1 cellular context compared by ENCODE assay signal in the genomic region with DNA sequence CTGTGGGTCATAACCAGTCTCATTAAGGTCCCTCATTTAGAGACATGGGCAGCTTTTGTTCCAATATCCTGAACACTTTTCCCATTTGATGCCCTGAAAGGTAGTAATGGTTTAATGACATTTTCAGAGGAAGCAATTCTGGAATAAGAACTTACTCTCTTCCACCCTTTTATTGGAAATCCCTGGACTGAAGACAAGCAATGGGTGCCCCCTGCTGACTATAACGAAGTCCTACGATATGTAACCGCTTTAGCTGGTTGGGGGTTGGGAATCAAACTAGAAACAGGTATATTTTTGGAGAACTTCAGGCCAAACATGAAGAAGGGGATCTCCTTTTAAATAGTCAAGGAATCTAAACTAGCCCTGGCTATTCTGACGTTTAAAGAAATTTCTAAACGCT.
TF ChIP-seq lines count a peak whose summit lies in the region.

No MANE protein-coding gene starts in this region.

TF ChIP-seq in HepG2, 621 proteins besides CTCF, POLR2A, EP300 and RAD21:
- TF ChIP-seq KDM1A (CRISPR knock-in tag; IDR thresholded peaks at IDR 0.05) (no peak), ZNF83 (CRISPR knock-in tag; IDR thresholded peaks at IDR 0.05; ENCODE audit: borderline replicate concordance) (no peak), KDM5A (IDR thresholded peaks at IDR 0.05; ENCODE audit: borderline replicate concordance, low read length) (no peak), ZNF703 (CRISPR knock-in tag; IDR thresholded peaks at IDR 0.05; ENCODE audit: borderline replicate concordance) (no peak), SMC3 (IDR thresholded peaks at IDR 0.05; ENCODE audit: low read length) (peak; percentile 32; the same call in 1 of the 2 replicates), SMARCC2 (IDR thresholded peaks at IDR 0.05) (no peak), STAG1 (CRISPR knock-in tag; IDR thresholded peaks at IDR 0.05) (peak; percentile 56), JARID2 (CRISPR knock-in tag; IDR thresholded peaks at IDR 0.05; ENCODE audit: insufficient replicate concordance) (no peak)
TF ChIP-seq in HepG2: peak in this region for 2.
